In the genomic region with DNA sequence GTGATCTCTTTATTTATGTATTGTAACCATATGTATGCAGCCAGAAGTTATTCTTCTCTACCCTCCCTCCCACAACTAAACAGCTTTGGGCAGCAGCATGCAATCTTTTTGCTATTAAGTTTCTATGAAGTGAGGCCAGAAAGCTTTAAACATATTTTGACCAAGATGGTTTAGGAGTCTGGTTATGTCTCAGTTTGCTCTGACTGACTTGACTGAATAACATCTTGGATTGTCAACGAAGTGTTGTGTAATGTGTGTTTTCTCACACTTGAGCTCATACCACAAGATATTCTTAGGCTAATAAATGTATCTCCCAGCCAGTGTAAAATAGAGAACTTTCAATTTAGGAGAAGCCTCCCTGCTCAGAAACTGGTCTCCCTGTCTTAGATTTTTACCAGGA, we compare ENCODE assay signal across 21 cellular contexts.
"Had no signal": no experiment of that assay in that cellular context is flagged by ENCODE, and none has a peak within 500 bp of the region (broad histone marks: within the 10 kb centered on the region; RNA-seq: fewer than 3 reads in every experiment).

No MANE protein-coding gene starts in this region.

- H3K36me3 ChIP-seq: neural progenitor cell, pancreas, thyroid gland had no signal

- H3K4me1 ChIP-seq: gastroesophageal sphincter, neural progenitor cell, pancreas, suprapubic skin, thyroid gland had no signal

- DNase-seq: effector CD4-positive, alpha-beta T cell; endodermal cell; foreskin fibroblast; immature natural killer cell; kidney; left cardiac atrium; left ventricle myocardium superior; mesenchymal stem cell; midbrain; nucleus accumbens; pancreas; right cardiac atrium; stimulated activated CD4-positive, alpha-beta T cell treated with anti-CD3 and anti-CD28 coated beads, Interleukin-4, amount 100 ng/mL, for 1 hour; stimulated activated CD8-positive, alpha-beta memory T cell treated with anti-CD3 and anti-CD28 coated beads, Interleukin-4, amount 100 ng/mL, for 48 hours; stimulated activated naive CD8-positive, alpha-beta T cell treated with anti-CD3 and anti-CD28 coated beads, Interleukin-15, Interleukin-2, amounts not matched to agents 100 U/mL and 50 U/mL, for 24 hours; thyroid gland had no signal

- H3K9ac ChIP-seq: neural progenitor cell had no signal

- H3K27me3 ChIP-seq: gastroesophageal sphincter, neural progenitor cell, pancreas, suprapubic skin, thyroid gland had no signal

- H3K27ac ChIP-seq: coronary artery, gastroesophageal sphincter, neural progenitor cell, pancreas, suprapubic skin, thyroid gland had no signal

- H3K4me3 ChIP-seq: coronary artery, gastroesophageal sphincter, lung, neural progenitor cell, pancreas, suprapubic skin, thyroid gland had no signal

- H3K9me3 ChIP-seq: gastroesophageal sphincter, pancreas, suprapubic skin, thyroid gland had no signal

- H3K4me2 ChIP-seq: neural progenitor cell had no signal

- H2AFZ ChIP-seq: neural progenitor cell had no signal
